In genomic region chr1:224735159-224735558, GRCh38 we compare ENCODE assay signal across 14 cellular contexts.
"Had no signal": no experiment of that assay in that cellular context is flagged by ENCODE, and none has a peak within 500 bp of the region (broad histone marks: within the 10 kb centered on the region; RNA-seq: fewer than 3 reads in every experiment).

No MANE protein-coding gene starts in this region.

- H3K9me3 ChIP-seq: esophagus muscularis mucosa, psoas muscle, spleen, thoracic aorta, upper lobe of right lung had no signal

- H3K27me3 Mint-ChIP-seq: activated naive CD8-positive, alpha-beta T cell treated with anti-CD3 and anti-CD28 coated beads, Interleukin-2, amount 50 U/mL, for 24 hours had no signal

- H3K27ac ChIP-seq: esophagus muscularis mucosa, psoas muscle, spleen, thoracic aorta, upper lobe of right lung had no signal

- H3K36me3 ChIP-seq: esophagus muscularis mucosa, spleen, thoracic aorta, upper lobe of right lung had no signal

- ATAC-seq: activated naive CD8-positive, alpha-beta T cell treated with anti-CD3 and anti-CD28 coated beads, Interleukin-2, amount 50 U/mL, for 24 hours; psoas muscle; sciatic nerve; upper lobe of right lung had no signal

- H3K9me3 Mint-ChIP-seq: activated naive CD8-positive, alpha-beta T cell treated with anti-CD3 and anti-CD28 coated beads, Interleukin-2, amount 50 U/mL, for 24 hours; neural crest cell had no signal

- H3K27ac Mint-ChIP-seq: activated naive CD8-positive, alpha-beta T cell treated with anti-CD3 and anti-CD28 coated beads, Interleukin-2, amount 50 U/mL, for 24 hours had no signal

- H3K4me3 ChIP-seq: esophagus muscularis mucosa, psoas muscle, spleen, thoracic aorta, upper lobe of right lung had no signal

- DNase-seq: activated CD8-positive, alpha-beta memory T cell treated with anti-CD3 and anti-CD28 coated beads, Interleukin-2, amount 50 U/mL, for 48 hours; activated naive CD8-positive, alpha-beta T cell treated with anti-CD3 and anti-CD28 coated beads, Interleukin-2, amount 50 U/mL, for 24 hours; aorta; cortex of kidney; effector CD4-positive, alpha-beta T cell; islet precursor cell; midbrain; psoas muscle; spleen; upper lobe of right lung had no signal

- H3K27me3 ChIP-seq: esophagus muscularis mucosa, spleen, upper lobe of right lung had no signal

- H3K4me3 Mint-ChIP-seq: activated naive CD8-positive, alpha-beta T cell treated with anti-CD3 and anti-CD28 coated beads, Interleukin-2, amount 50 U/mL, for 24 hours; neural crest cell had no signal
